In genomic region chr12:95204141-95204866, GRCh38 we compare ENCODE assay signal across 1 cellular context.
TF ChIP-seq lines count a peak whose summit lies in the region.

No MANE protein-coding gene starts in this region.

TF ChIP-seq in K562, 482 proteins besides CTCF, POLR2A, EP300 and RAD21 (continued from another document and continues in another):
- TF ChIP-seq, protein P1, sequence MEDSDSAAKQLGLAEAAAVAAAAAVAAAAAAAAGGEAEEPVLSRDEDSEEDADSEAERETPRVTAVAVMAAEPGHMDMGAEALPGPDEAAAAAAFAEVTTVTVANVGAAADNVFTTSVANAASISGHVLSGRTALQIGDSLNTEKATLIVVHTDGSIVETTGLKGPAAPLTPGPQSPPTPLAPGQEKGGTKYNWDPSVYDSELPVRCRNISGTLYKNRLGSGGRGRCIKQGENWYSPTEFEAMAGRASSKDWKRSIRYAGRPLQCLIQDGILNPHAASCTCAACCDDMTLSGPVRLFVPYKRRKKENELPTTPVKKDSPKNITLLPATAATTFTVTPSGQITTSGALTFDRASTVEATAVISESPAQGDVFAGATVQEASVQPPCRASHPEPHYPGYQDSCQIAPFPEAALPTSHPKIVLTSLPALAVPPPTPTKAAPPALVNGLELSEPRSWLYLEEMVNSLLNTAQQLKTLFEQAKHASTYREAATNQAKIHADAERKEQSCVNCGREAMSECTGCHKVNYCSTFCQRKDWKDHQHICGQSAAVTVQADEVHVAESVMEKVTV (CRISPR knock-in tag; IDR thresholded peaks at IDR 0.05): no peak
- peak; percentile 43; the same call in 1 of the 2 replicates for TF ChIP-seq LCOR (CRISPR knock-in tag; IDR thresholded peaks at IDR 0.05)
- no peak for TF ChIP-seq CREB3 (tag; conservative IDR thresholded peaks at IDR 0.05; ENCODE audit: low read depth)
- TF ChIP-seq, protein P2, sequence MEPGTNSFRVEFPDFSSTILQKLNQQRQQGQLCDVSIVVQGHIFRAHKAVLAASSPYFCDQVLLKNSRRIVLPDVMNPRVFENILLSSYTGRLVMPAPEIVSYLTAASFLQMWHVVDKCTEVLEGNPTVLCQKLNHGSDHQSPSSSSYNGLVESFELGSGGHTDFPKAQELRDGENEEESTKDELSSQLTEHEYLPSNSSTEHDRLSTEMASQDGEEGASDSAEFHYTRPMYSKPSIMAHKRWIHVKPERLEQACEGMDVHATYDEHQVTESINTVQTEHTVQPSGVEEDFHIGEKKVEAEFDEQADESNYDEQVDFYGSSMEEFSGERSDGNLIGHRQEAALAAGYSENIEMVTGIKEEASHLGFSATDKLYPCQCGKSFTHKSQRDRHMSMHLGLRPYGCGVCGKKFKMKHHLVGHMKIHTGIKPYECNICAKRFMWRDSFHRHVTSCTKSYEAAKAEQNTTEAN (CRISPR knock-in tag; IDR thresholded peaks at IDR 0.05): no peak
- TF ChIP-seq FOXA1 (IDR thresholded peaks at IDR 0.05; ENCODE audit: borderline replicate concordance): no peak
- TF ChIP-seq KDM1A (IDR thresholded peaks at IDR 0.05): peak; percentile 83 to 87
- peak; percentile 80; the same call in 1 of the 2 replicates for TF ChIP-seq JUND (IDR thresholded peaks at IDR 0.05; ENCODE audit: borderline replicate concordance, low read depth, low read length)
- peak; percentile 82; the same call in 2 of the 3 replicates for TF ChIP-seq JUND (tag; IDR thresholded peaks at IDR 0.05; ENCODE audit: borderline replicate concordance, low read depth, low read length)
- no peak for TF ChIP-seq ZNF23 (CRISPR knock-in tag; IDR thresholded peaks at IDR 0.05)
- no peak for TF ChIP-seq ZNF263 (CRISPR knock-in tag; IDR thresholded peaks at IDR 0.05; ENCODE audit: borderline replicate concordance)
- no peak for TF ChIP-seq NFE2L1 (tag; IDR thresholded peaks at IDR 0.05; ENCODE audit: borderline replicate concordance, low read depth)
- TF ChIP-seq TFE3 (CRISPR knock-in tag; IDR thresholded peaks at IDR 0.05): no peak
- no peak for TF ChIP-seq TFAM (CRISPR knock-in tag; conservative IDR thresholded peaks at IDR 0.05)
- TF ChIP-seq NR2C1 (IDR thresholded peaks at IDR 0.05): peak; percentile 29; the same call in 1 of the 2 replicates
- TF ChIP-seq NR2C1 (tag; IDR thresholded peaks at IDR 0.05): no peak
- TF ChIP-seq, protein P3, sequence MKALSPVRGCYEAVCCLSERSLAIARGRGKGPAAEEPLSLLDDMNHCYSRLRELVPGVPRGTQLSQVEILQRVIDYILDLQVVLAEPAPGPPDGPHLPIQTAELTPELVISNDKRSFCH (CRISPR knock-in tag; IDR thresholded peaks at IDR 0.05): no peak
- TF ChIP-seq, protein P3 (tag; IDR thresholded peaks at IDR 0.05): peak; percentile 80
- TF ChIP-seq ZNF146 (CRISPR knock-in tag; IDR thresholded peaks at IDR 0.05; ENCODE audit: unreplicated experiment): no peak
- TF ChIP-seq MAFF (IDR thresholded peaks at IDR 0.05; ENCODE audit: low read length): peak; percentile 71; the same call in 1 of the 2 replicates
- 0 out of 2 replicates have a peak, but pooled peaks have one; percentile 41 for TF ChIP-seq TAF7 (tag; IDR thresholded peaks at IDR 0.05)
- TF ChIP-seq PCBP2 (IDR thresholded peaks at IDR 0.05; ENCODE audit: low read depth, low read length, poor library complexity, severe bottlenecking): no peak
- TF ChIP-seq SREBF1 (IDR thresholded peaks at IDR 0.05; ENCODE audit: borderline replicate concordance, low read depth, low read length): no peak
- no peak for TF ChIP-seq ZFP91 (CRISPR knock-in tag; IDR thresholded peaks at IDR 0.05)
- TF ChIP-seq ZNF764 (CRISPR knock-in tag; IDR thresholded peaks at IDR 0.05; ENCODE audit: low read depth): no peak
- TF ChIP-seq SRSF1 (IDR thresholded peaks at IDR 0.05; ENCODE audit: low read depth, low read length): no peak
- TF ChIP-seq EZH2 (IDR thresholded peaks at IDR 0.05; ENCODE audit: borderline replicate concordance, low read depth, low read length): no peak
- peak; percentile 94 for TF ChIP-seq CC2D1A (IDR thresholded peaks at IDR 0.05)
- no peak for TF ChIP-seq GATA2 (CRISPR knock-in tag; IDR thresholded peaks at IDR 0.05)
- peak; percentile 97 for TF ChIP-seq CTBP1 (IDR thresholded peaks at IDR 0.05; ENCODE audit: borderline replicate concordance)
- peak; percentile 90 for TF ChIP-seq EP400 (IDR thresholded peaks at IDR 0.05)
- TF ChIP-seq DACH1 (IDR thresholded peaks at IDR 0.05; ENCODE audit: partially characterized antibody): peak; percentile 31
- TF ChIP-seq, protein P4, sequence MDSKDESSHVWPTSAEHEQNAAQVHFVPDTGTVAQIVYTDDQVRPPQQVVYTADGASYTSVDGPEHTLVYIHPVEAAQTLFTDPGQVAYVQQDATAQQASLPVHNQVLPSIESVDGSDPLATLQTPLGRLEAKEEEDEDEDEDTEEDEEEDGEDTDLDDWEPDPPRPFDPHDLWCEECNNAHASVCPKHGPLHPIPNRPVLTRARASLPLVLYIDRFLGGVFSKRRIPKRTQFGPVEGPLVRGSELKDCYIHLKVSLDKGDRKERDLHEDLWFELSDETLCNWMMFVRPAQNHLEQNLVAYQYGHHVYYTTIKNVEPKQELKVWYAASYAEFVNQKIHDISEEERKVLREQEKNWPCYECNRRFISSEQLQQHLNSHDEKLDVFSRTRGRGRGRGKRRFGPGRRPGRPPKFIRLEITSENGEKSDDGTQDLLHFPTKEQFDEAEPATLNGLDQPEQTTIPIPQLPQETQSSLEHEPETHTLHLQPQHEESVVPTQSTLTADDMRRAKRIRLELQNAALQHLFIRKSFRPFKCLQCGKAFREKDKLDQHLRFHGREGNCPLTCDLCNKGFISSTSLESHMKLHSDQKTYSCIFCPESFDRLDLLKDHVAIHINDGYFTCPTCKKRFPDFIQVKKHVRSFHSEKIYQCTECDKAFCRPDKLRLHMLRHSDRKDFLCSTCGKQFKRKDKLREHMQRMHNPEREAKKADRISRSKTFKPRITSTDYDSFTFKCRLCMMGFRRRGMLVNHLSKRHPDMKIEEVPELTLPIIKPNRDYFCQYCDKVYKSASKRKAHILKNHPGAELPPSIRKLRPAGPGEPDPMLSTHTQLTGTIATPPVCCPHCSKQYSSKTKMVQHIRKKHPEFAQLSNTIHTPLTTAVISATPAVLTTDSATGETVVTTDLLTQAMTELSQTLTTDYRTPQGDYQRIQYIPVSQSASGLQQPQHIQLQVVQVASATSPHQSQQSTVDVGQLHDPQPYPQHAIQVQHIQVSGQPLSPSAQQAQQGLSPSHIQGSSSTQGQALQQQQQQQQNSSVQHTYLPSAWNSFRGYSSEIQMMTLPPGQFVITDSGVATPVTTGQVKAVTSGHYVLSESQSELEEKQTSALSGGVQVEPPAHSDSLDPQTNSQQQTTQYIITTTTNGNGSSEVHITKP (IDR thresholded peaks at IDR 0.05; ENCODE audit: partially characterized antibody): peak; percentile 60
- no peak for TF ChIP-seq MCM2 (IDR thresholded peaks at IDR 0.05; ENCODE audit: low read depth)
- peak; percentile 90 for TF ChIP-seq SMARCE1 (IDR thresholded peaks at IDR 0.05)
- TF ChIP-seq ZNF212 (CRISPR knock-in tag; IDR thresholded peaks at IDR 0.05): no peak
- TF ChIP-seq HSF4 (CRISPR knock-in tag; IDR thresholded peaks at IDR 0.05; ENCODE audit: borderline replicate concordance): no peak
- peak; percentile 55; the same call in 1 of the 2 replicates for TF ChIP-seq OTX1 (CRISPR knock-in tag; IDR thresholded peaks at IDR 0.05)
- TF ChIP-seq MAZ (CRISPR knock-in tag; conservative IDR thresholded peaks at IDR 0.05 in 1 of 2, IDR thresholded peaks at IDR 0.05 in 1 of 2): peak; percentile 69 to 84
- TF ChIP-seq, protein P5, sequence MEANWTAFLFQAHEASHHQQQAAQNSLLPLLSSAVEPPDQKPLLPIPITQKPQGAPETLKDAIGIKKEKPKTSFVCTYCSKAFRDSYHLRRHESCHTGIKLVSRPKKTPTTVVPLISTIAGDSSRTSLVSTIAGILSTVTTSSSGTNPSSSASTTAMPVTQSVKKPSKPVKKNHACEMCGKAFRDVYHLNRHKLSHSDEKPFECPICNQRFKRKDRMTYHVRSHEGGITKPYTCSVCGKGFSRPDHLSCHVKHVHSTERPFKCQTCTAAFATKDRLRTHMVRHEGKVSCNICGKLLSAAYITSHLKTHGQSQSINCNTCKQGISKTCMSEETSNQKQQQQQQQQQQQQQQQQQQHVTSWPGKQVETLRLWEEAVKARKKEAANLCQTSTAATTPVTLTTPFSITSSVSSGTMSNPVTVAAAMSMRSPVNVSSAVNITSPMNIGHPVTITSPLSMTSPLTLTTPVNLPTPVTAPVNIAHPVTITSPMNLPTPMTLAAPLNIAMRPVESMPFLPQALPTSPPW (CRISPR knock-in tag; IDR thresholded peaks at IDR 0.05): peak; percentile 73
- no peak for TF ChIP-seq STAT6 (CRISPR knock-in tag; IDR thresholded peaks at IDR 0.05)
- no peak for TF ChIP-seq POLR3G (IDR thresholded peaks at IDR 0.05; ENCODE audit: extremely low read depth, insufficient read length, insufficient replicate concordance)
- TF ChIP-seq ZNF398 (CRISPR knock-in tag; IDR thresholded peaks at IDR 0.05): no peak
- TF ChIP-seq RFX5 (IDR thresholded peaks at IDR 0.05; ENCODE audit: low read depth, low read length): no peak
- TF ChIP-seq ZNF444 (CRISPR knock-in tag; IDR thresholded peaks at IDR 0.05): no peak
- no peak for TF ChIP-seq THRAP3 (IDR thresholded peaks at IDR 0.05; ENCODE audit: borderline replicate concordance)
- TF ChIP-seq NR3C1 (CRISPR knock-in tag; IDR thresholded peaks at IDR 0.05): no peak
- no peak for TF ChIP-seq KDM2B (CRISPR knock-in tag; IDR thresholded peaks at IDR 0.05)
- TF ChIP-seq SMAD3 (CRISPR knock-in tag; conservative IDR thresholded peaks at IDR 0.05): no peak
- TF ChIP-seq CBX8 (IDR thresholded peaks at IDR 0.05; ENCODE audit: borderline replicate concordance, extremely low read depth, low read depth, low read length, poor library complexity, severe bottlenecking): no peak
- TF ChIP-seq MEF2A (IDR thresholded peaks at IDR 0.05; ENCODE audit: control insufficient read depth, low read depth, low read length): no peak
- no peak for TF ChIP-seq SMAD2 (IDR thresholded peaks at IDR 0.05; ENCODE audit: low read depth, low read length)
- TF ChIP-seq RHOXF2B (CRISPR knock-in tag; conservative IDR thresholded peaks at IDR 0.05): no peak
- no peak for TF ChIP-seq SAFB (IDR thresholded peaks at IDR 0.05; ENCODE audit: borderline replicate concordance, low read depth, low read length)
- no peak for TF ChIP-seq ZC3H4 (CRISPR knock-in tag; IDR thresholded peaks at IDR 0.05; ENCODE audit: borderline replicate concordance)
